Comparison of ENCODE assay signal across 11 cellular contexts in the genomic region with DNA sequence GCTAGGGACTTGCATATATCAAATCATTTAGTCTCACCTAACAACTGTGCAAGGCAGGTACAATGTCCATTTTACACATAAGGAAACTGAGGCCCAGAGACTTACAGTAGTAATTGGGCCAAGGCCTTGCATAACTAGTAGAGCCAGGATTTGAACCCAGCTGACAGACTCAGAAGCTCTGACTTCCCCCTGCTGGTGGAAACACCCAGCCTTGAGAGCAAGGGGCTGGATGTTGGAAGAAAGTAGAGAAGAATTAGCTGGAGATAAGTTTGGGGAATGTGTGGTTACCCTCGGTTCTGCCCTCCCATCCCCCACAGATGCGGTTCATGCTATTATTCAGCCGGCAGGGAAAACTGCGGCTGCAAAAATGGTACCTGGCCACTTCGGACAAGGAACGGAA. TPM values are rescaled to one million over a fixed set of nuclear protein-coding genes. Genes with fewer than 3 reads are reported as not detected.
A peak's percentile ranks its signal among the peaks of the same experiment; 100 is the strongest.
DNase-seq lines count a peak whose midpoint lies in the region; ATAC-seq and TF ChIP-seq lines count a peak whose summit lies in the region.
"Had no signal": no experiment of that assay in that cellular context is flagged by ENCODE, and none has a peak within 500 bp of the region (broad histone marks: within the 10 kb centered on the region; RNA-seq: fewer than 3 reads in every experiment).

No MANE protein-coding gene starts in this region.

- no peak overlapping the region for H2AFZ ChIP-seq in H9 (ENCODE audit: low read length)

- no peak overlapping the region for H3K56ac ChIP-seq in H9 (ENCODE audit: insufficient read length, low read depth, low read length)

- no peak overlapping the region for H3K27ac ChIP-seq in H9 (ENCODE audit: insufficient read length, low read depth, low read length)
- no peak overlapping the region for H3K27ac ChIP-seq in foreskin keratinocyte

- ATAC-seq in foreskin keratinocyte = no peak
- no peak for ATAC-seq in HG03469 (IDR thresholded peaks at IDR 0.05; ENCODE audit: unreplicated experiment)
- no peak for ATAC-seq in HG02571 (IDR thresholded peaks at IDR 0.05; ENCODE audit: unreplicated experiment)
- ATAC-seq: naive thymus-derived CD4-positive, alpha-beta T cell had no signal

- no peak overlapping the region for H3T11ph ChIP-seq in H9 (ENCODE audit: low read length)

- H3K18ac ChIP-seq in H9 (ENCODE audit: insufficient read length, low read depth, low read length) = no peak overlapping the region

- no peak overlapping the region for H4K5ac ChIP-seq in H9 (ENCODE audit: insufficient read length, low read depth, low read length)

- H3K9me3 Mint-ChIP-seq in H9 = peaks cover 2 to 8% of the 10 kb centered on the region in 2 experiments; a peak in 4 of 5 replicates
- H3K9me3 Mint-ChIP-seq: activated naive CD8-positive, alpha-beta T cell treated with anti-CD3 and anti-CD28 coated beads, Interleukin-2, amount 10 ng/mL, durations not matched to agents 7 days and 5 days; naive thymus-derived CD4-positive, alpha-beta T cell had no signal

- H3K79me1 ChIP-seq in H9 (ENCODE audit: insufficient read depth, low read depth, low read length, poor library complexity, severe bottlenecking) = no peaks in the 10 kb centered on the region

- DNase-seq in AG10803 (ENCODE audit: low read depth) (no peak), H9 (no peak), foreskin keratinocyte (no peak), OCI-M1 (lab: John Stamatoyannopoulos, UW) (no peak), medulla oblongata (ENCODE audit: extremely low spot score) (no peak)
- DNase-seq: activated naive CD8-positive, alpha-beta T cell treated with anti-CD3 and anti-CD28 coated beads, Interleukin-2, amount 10 ng/mL, durations not matched to agents 7 days and 5 days; naive thymus-derived CD4-positive, alpha-beta T cell had no signal

- H3K9me3 ChIP-seq in H9 (ENCODE audit: control insufficient read depth, low read depth, low read length) = no peaks in the 10 kb centered on the region
- H3K9me3 ChIP-seq: Caco-2 had no signal

- H3K4me1 ChIP-seq in H9 (ENCODE audit: insufficient read depth, low read length) (peaks cover 2% of the 10 kb centered on the region; the same call in 1 of the 2 replicates), foreskin keratinocyte (no peaks in the 10 kb centered on the region)

- no peaks in the 10 kb centered on the region for H4K20me1 ChIP-seq in H9 (ENCODE audit: control insufficient read depth, insufficient read depth, insufficient read length)

- H3K27ac Mint-ChIP-seq in H9 = 0 out of 7 replicates have a peak overlapping the region, but pooled peaks of 1 of the 3 experiments have one; percentile 48
- H3K27ac Mint-ChIP-seq: activated naive CD8-positive, alpha-beta T cell treated with anti-CD3 and anti-CD28 coated beads, Interleukin-2, amount 10 ng/mL, durations not matched to agents 7 days and 5 days had no signal

- peaks cover 38 to 51% of the 10 kb centered on the region in 2 experiments for H3K4me1 Mint-ChIP-seq in H9

- no peak overlapping the region for H4K8ac ChIP-seq in H9 (replicated peaks; ENCODE audit: insufficient read length, low read depth, low read length)

- H2BK12ac ChIP-seq in H9 (ENCODE audit: insufficient read length, low read depth, low read length) = no peak overlapping the region

- H2BK15ac ChIP-seq in H9 (ENCODE audit: low read depth, low read length) = no peak overlapping the region

- no peaks in the 10 kb centered on the region for H3K79me2 ChIP-seq in H9 (ENCODE audit: insufficient read depth, low read length)

- peaks cover 6% of the 10 kb centered on the region for H3K23me2 ChIP-seq in H9 (ENCODE audit: insufficient read length, low read depth, low read length, poor library complexity, severe bottlenecking)

- no peak overlapping the region for H2AK5ac ChIP-seq in H9 (ENCODE audit: insufficient read length, low read length)

- H3K9ac ChIP-seq in H9 (ENCODE audit: extremely low read depth, insufficient read length, low read length) = no peak overlapping the region

- peaks cover 0 to 28% (median 24%) of the 10 kb centered on the region in 3 experiments; a peak in 4 of 7 replicates for H3K36me3 Mint-ChIP-seq in H9 (ENCODE audit: insufficient read depth in 1 of 3, low read depth in 3 of 3)

- H3K14ac ChIP-seq in H9 (ENCODE audit: insufficient read depth, low read length) = no peak overlapping the region

- WGBS in H9 (ENCODE audit: extremely low coverage, insufficient read length, low lambda C conversion rate) = no CpG with 5 or more reads among the region's 6 CpGs

- no peak overlapping the region for H2BK5ac ChIP-seq in H9 (ENCODE audit: insufficient read length, low read length)

- H3K4me3 Mint-ChIP-seq in H9 = 0 out of 5 replicates have a peak overlapping the region, but pooled peaks of 1 of the 2 experiments have one; percentile 31

- TF ChIP-seq CTCF in AG10803 (conservative IDR thresholded peaks at IDR 0.05; ENCODE audit: low read length) (peak; percentile 30), H9 (conservative IDR thresholded peaks at IDR 0.05) (peak; percentile 54), WI38 (IDR thresholded peaks at IDR 0.05; ENCODE audit: low read depth, low read length) (peak; percentile 13; the same call in 1 of the 2 replicates), foreskin keratinocyte (conservative IDR thresholded peaks at IDR 0.05) (peak; percentile 25)

- H2BK120ac ChIP-seq in H9 (ENCODE audit: low read depth, low read length, poor library complexity, severe bottlenecking) = no peak overlapping the region

- no peak overlapping the region for H3K4me2 ChIP-seq in H9 (ENCODE audit: insufficient read depth, insufficient read length, low read length)

- no peak overlapping the region for H4K91ac ChIP-seq in H9 (ENCODE audit: insufficient read length, low read depth, low read length)

- H3K4me3 ChIP-seq in AG10803 (ENCODE audit: low read length) (no peak overlapping the region), WI38 (ENCODE audit: low read depth, low read length) (no peak overlapping the region)

- no peak overlapping the region for H3K4ac ChIP-seq in H9 (ENCODE audit: low read depth, low read length)

- no peak overlapping the region for H2BK20ac ChIP-seq in H9 (ENCODE audit: low read depth, low read length, poor library complexity, severe bottlenecking)

- H3K27me3 ChIP-seq in H9 (ENCODE audit: insufficient read depth, low read length) = no peaks in the 10 kb centered on the region; the same call in 1 of the 2 replicates
- H3K27me3 ChIP-seq in foreskin keratinocyte = no peaks in the 10 kb centered on the region

- peaks cover 11% of the 10 kb centered on the region for H3K27me3 Mint-ChIP-seq in H9 (ENCODE audit: low read depth)

- no peak overlapping the region for H3K23ac ChIP-seq in H9 (ENCODE audit: insufficient read length, low read depth, low read length)

RNA-seq across cellular contexts. Expression of a gene that starts 2.0 kb away (rescaled TPM):
- 65.2 and 73.0 TPM in 2 replicates for total RNA-seq in H9 (2021)
- 164 and 166 TPM in 2 replicates for total RNA-seq in foreskin keratinocyte
- 223 TPM in 2 replicates for polyA plus RNA-seq in foreskin keratinocyte

RNA-seq across cellular contexts. Expression of a gene that starts 9.1 kb away (rescaled TPM):
- total RNA-seq in H9 (2021) (37.1 and 39.1 TPM in 2 replicates), foreskin keratinocyte (0.11 and 0.14 TPM in 2 replicates)
- polyA plus RNA-seq in foreskin keratinocyte = 0.21 and 0.33 TPM in 2 replicates
- polyA plus RNA-seq: naive thymus-derived CD4-positive, alpha-beta T cell had no signal

RNA-seq across cellular contexts. Expression of a gene that starts 23.8 kb away (rescaled TPM):
- total RNA-seq in H9 (2021) (0.50 and 0.88 TPM in 2 replicates), foreskin keratinocyte (not detected in 2 replicates)
- not detected in 2 replicates for polyA plus RNA-seq in foreskin keratinocyte
- total RNA-seq: activated naive CD8-positive, alpha-beta T cell treated with anti-CD3 and anti-CD28 coated beads, Interleukin-2, amount 10 ng/mL, durations not matched to agents 7 days and 5 days; Caco-2; naive thymus-derived CD4-positive, alpha-beta T cell had no signal
- polyA plus RNA-seq: naive thymus-derived CD4-positive, alpha-beta T cell had no signal

RNA-seq across cellular contexts. Expression of a gene that starts 29.4 kb away (rescaled TPM):
- 11.5 and 13.0 TPM in 2 replicates for total RNA-seq in H9 (2021)
- 265 and 427 TPM in 2 replicates for total RNA-seq in foreskin keratinocyte
- polyA plus RNA-seq in foreskin keratinocyte = 170 and 271 TPM in 2 replicates
- polyA plus RNA-seq: naive thymus-derived CD4-positive, alpha-beta T cell had no signal

RNA-seq across cellular contexts. Expression of a gene that starts 44.6 kb away (rescaled TPM):
- 0.11 and 0.15 TPM in 2 replicates for total RNA-seq in H9 (2021)
- not detected in 2 replicates for total RNA-seq in foreskin keratinocyte
- not detected in 2 replicates for polyA plus RNA-seq in foreskin keratinocyte
- total RNA-seq: activated naive CD8-positive, alpha-beta T cell treated with anti-CD3 and anti-CD28 coated beads, Interleukin-2, amount 10 ng/mL, durations not matched to agents 7 days and 5 days; naive thymus-derived CD4-positive, alpha-beta T cell had no signal
- polyA plus RNA-seq: naive thymus-derived CD4-positive, alpha-beta T cell had no signal

Comparison
In these comparisons a context has a peak if more than half of its experiments do, and no peak if none do; other contexts are left out.
1. RNA of a gene that starts 9.1 kb away (total RNA-seq): 37.1 to 39.1 TPM in H9; 0.11 to 0.14 TPM in foreskin keratinocyte; every median in the first group is over 10 times any median in the second.
2. Peak in every context shown above with its lines, with median percentiles within 50 percentile points of each other: CTCF ChIP-seq.